ENCODE assay signal across 16 cellular contexts in the genomic region with DNA sequence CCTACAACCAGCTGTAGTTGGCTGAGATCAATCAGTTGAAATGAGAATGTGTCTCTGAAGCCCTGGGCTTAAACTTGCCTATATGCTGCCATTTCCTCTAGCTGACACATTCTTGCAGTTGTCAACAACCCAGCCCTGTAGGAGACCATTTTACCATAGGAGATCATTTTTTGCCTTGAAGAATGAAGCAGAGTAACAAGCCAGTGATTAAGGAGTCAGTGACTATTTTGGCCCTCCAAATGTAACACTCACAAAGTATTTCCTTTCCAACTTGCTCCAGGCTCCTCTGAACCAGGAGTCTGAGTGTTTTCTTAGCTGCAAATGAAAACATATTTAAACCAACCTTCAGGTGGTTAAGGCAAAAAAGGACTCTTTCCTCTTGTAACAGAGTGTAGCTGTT.
"Had no signal": no experiment of that assay in that cellular context is flagged by ENCODE, and none has a peak within 500 bp of the region (broad histone marks: within the 10 kb centered on the region; RNA-seq: fewer than 3 reads in every experiment).

No MANE protein-coding gene starts in this region.

- H3K4me3 ChIP-seq: coronary artery, gastrocnemius medialis, heart right ventricle, tibial nerve had no signal

- ATAC-seq: activated CD4-positive, alpha-beta T cell treated with anti-CD3 and anti-CD28 coated beads for 36 hours; gastrocnemius medialis; stimulated activated naive CD8-positive, alpha-beta T cell treated with anti-CD3 and anti-CD28 coated beads, Interleukin-15, Interleukin-2, amounts not matched to agents 100 U/mL and 50 U/mL, for 24 hours; WTC11 had no signal

- H3K27ac ChIP-seq: coronary artery, gastrocnemius medialis, heart right ventricle, tibial nerve had no signal

- H3K4me1 ChIP-seq: gastrocnemius medialis, tibial nerve had no signal

- DNase-seq: activated CD4-positive, alpha-beta T cell treated with anti-CD3 and anti-CD28 coated beads for 36 hours; activated CD4-positive, alpha-beta T cell treated with anti-CD3 and anti-CD28 coated beads, Interleukin-2, amount 50 U/mL, for 48 hours; amniotic stem cell; central memory CD4-positive, alpha-beta T cell; gastrocnemius medialis; heart right ventricle; mesendoderm; nephron progenitor cell; nucleus accumbens; stimulated activated CD4-positive, alpha-beta T cell treated with anti-CD3 and anti-CD28 coated beads, Interleukin-2, amount 100 ng/mL, for 24 hours; stimulated activated naive CD8-positive, alpha-beta T cell treated with anti-CD3 and anti-CD28 coated beads, Interleukin-15, Interleukin-2, amounts not matched to agents 100 U/mL and 50 U/mL, for 24 hours; substantia nigra; T-cell had no signal

- H3K36me3 ChIP-seq: gastrocnemius medialis, heart right ventricle, tibial nerve had no signal

- H3K27me3 ChIP-seq: gastrocnemius medialis, heart right ventricle, tibial nerve had no signal

- H3K9me3 ChIP-seq: gastrocnemius medialis, heart right ventricle, tibial nerve had no signal
